Comparison of ENCODE assay signal across 10 cellular contexts in the genomic region with DNA sequence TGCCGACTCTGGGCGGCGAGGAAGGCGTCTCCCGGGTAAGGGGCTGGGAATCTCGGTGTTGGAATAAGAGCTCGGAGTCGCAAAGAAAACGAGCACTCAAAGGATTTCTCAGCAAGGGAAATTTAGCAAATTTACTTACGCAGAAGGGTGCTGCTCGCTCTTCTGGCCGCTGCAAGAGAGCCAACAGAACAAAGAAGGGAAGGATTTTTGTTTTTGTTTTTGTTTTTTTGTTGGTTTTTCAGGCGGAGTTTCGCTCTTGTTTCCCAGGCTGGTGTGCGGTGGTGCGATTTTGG. TPM values are rescaled to one million over a fixed set of nuclear protein-coding genes. Genes with fewer than 3 reads are reported as not detected.
A peak's percentile ranks its signal among the peaks of the same experiment; 100 is the strongest.
DNase-seq lines count a peak whose midpoint lies in the region; ATAC-seq, FAIRE-seq and TF ChIP-seq lines count a peak whose summit lies in the region.
"Had no signal": no experiment of that assay in that cellular context is flagged by ENCODE, and none has a peak within 500 bp of the region (broad histone marks: within the 10 kb centered on the region; RNA-seq: fewer than 3 reads in every experiment).

No MANE protein-coding gene starts in this region.

- in situ Hi-C loops in GM13976 (cut with MboI; ENCODE audit: low sequenced_read_pairs, unreplicated experiment): no loop called here

- H3K9ac ChIP-seq in astrocyte (ENCODE audit: low read length) (peak overlapping the region; percentile 92), liver (ENCODE audit: low read depth in 1 of 2, low read length in 2 of 2) (peak overlapping the region; percentile 83 to 91)

- H3K27ac Mint-ChIP-seq in activated CD8-positive, alpha-beta memory T cell treated with anti-CD3 and anti-CD28 coated beads, Interleukin-2, amount 10 ng/mL, durations not matched to agents 7 days and 5 days: peak overlapping the region; percentile 86
- H3K27ac Mint-ChIP-seq in astrocyte (ENCODE audit: unreplicated experiment): peak overlapping the region; percentile 99

- H4K20me1 ChIP-seq in astrocyte (ENCODE audit: insufficient read depth, low read length): peaks cover 42% of the 10 kb centered on the region

- peaks cover 13% of the 10 kb centered on the region for H3K36me3 Mint-ChIP-seq in activated CD8-positive, alpha-beta memory T cell treated with anti-CD3 and anti-CD28 coated beads, Interleukin-2, amount 10 ng/mL, durations not matched to agents 7 days and 5 days
- peaks cover 13% of the 10 kb centered on the region for H3K36me3 Mint-ChIP-seq in astrocyte (ENCODE audit: low read depth, unreplicated experiment)

- no peak for TF ChIP-seq RAD21 in liver (IDR thresholded peaks at IDR 0.05)

- H3K27me3 Mint-ChIP-seq in activated CD8-positive, alpha-beta memory T cell treated with anti-CD3 and anti-CD28 coated beads, Interleukin-2, amount 10 ng/mL, durations not matched to agents 7 days and 5 days: no peaks in the 10 kb centered on the region
- peaks cover 4% of the 10 kb centered on the region for H3K27me3 Mint-ChIP-seq in astrocyte (ENCODE audit: low read depth, unreplicated experiment)

- H3K4me3 ChIP-seq in astrocyte (ENCODE audit: insufficient read depth, low read depth, low read length) (peak overlapping the region; percentile 87), liver (ENCODE audit: low read depth in 1 of 3, low read length in 3 of 3) (peak overlapping the region; percentile 78 to 99 (median 98)), thyroid gland (replicated peaks in 1 of 3) (peak overlapping the region; percentile 80 to 98 (median 83))

- peaks cover 38% of the 10 kb centered on the region for H3K4me1 Mint-ChIP-seq in activated CD8-positive, alpha-beta memory T cell treated with anti-CD3 and anti-CD28 coated beads, Interleukin-2, amount 10 ng/mL, durations not matched to agents 7 days and 5 days
- H3K4me1 Mint-ChIP-seq in astrocyte (ENCODE audit: low read depth, unreplicated experiment): peaks cover 12% of the 10 kb centered on the region

- peak overlapping the region; percentile 94 for H2AFZ ChIP-seq in astrocyte (ENCODE audit: low read depth, low read length)

- no peaks in the 10 kb centered on the region for H3K9me3 Mint-ChIP-seq in activated CD8-positive, alpha-beta memory T cell treated with anti-CD3 and anti-CD28 coated beads, Interleukin-2, amount 10 ng/mL, durations not matched to agents 7 days and 5 days (ENCODE audit: low read depth)
- H3K9me3 Mint-ChIP-seq in astrocyte (ENCODE audit: unreplicated experiment): peaks cover 2% of the 10 kb centered on the region

- no peak for TF ChIP-seq CTCF in astrocyte (IDR thresholded peaks at IDR 0.05; ENCODE audit: insufficient read depth, low read depth, low read length)
- TF ChIP-seq CTCF in liver (IDR thresholded peaks at IDR 0.05; ENCODE audit: low read depth, low read length, missing input control): no peak
- TF ChIP-seq CTCF in thyroid gland (IDR thresholded peaks at IDR 0.05): no peak
- TF ChIP-seq CTCF in GM13976 (IDR thresholded peaks at IDR 0.05; ENCODE audit: borderline replicate concordance, control extremely low read depth, extremely low read depth, insufficient read depth, missing control alignments): no peak

- FAIRE-seq in astrocyte (lab: Jason Lieb, UNC): no peak

- WGBS in liver: 2% methylated on average over 16 of the region's 16 CpGs
- WGBS in thyroid gland, 2 donors: 1 to 2% methylated on average over 16 of the region's 16 CpGs

- no peaks in the 10 kb centered on the region for H3K27me3 ChIP-seq in astrocyte (ENCODE audit: insufficient read depth, low read length)
- H3K27me3 ChIP-seq in liver (ENCODE audit: control insufficient read depth in 4 of 4, insufficient read depth in 4 of 4, low read length in 3 of 4): no peaks in the 10 kb centered on the region
- no peaks in the 10 kb centered on the region for H3K27me3 ChIP-seq in thyroid gland

- intact Hi-C loops in thyroid gland (cut with DNase I): loop anchor here (10.0 kb wide), 1 partner anchor 324 kb away; a partner anchor contains a TSS

- peaks cover 64% of the 10 kb centered on the region for H3K79me2 ChIP-seq in astrocyte (ENCODE audit: insufficient read depth, low read length)

- H3K4me3 Mint-ChIP-seq in activated CD8-positive, alpha-beta memory T cell treated with anti-CD3 and anti-CD28 coated beads, Interleukin-2, amount 10 ng/mL, durations not matched to agents 7 days and 5 days: peak overlapping the region; percentile 90
- peak overlapping the region; percentile 97 for H3K4me3 Mint-ChIP-seq in astrocyte (ENCODE audit: unreplicated experiment)

- H3K9me3 ChIP-seq in astrocyte (ENCODE audit: insufficient read depth, low read depth, low read length): no peaks in the 10 kb centered on the region
- no peaks in the 10 kb centered on the region for H3K9me3 ChIP-seq in liver (ENCODE audit: control insufficient read depth in 4 of 4, low read length in 3 of 4)
- H3K9me3 ChIP-seq in thyroid gland: no peaks in the 10 kb centered on the region

- DNase-seq in activated CD8-positive, alpha-beta memory T cell treated with anti-CD3 and anti-CD28 coated beads, Interleukin-2, amount 10 ng/mL, durations not matched to agents 7 days and 5 days: no peak
- no peak for DNase-seq in activated CD8-positive, alpha-beta memory T cell treated with anti-CD3 and anti-CD28 coated beads for 24 hours
- DNase-seq in astrocyte (ENCODE audit: low read depth): no peak
- DNase-seq in thyroid gland: no peak
- no peak for DNase-seq in occipital lobe (lab: John Stamatoyannopoulos, UW)
- DNase-seq in GM13976 (ENCODE audit: low spot score): no peak

- peak overlapping the region; percentile 84 for H3K4me2 ChIP-seq in astrocyte (ENCODE audit: low read length)

- H3K27ac ChIP-seq in astrocyte (ENCODE audit: low read depth, low read length) (peak overlapping the region; percentile 91), liver (ENCODE audit: low read depth in 1 of 2, low read length in 2 of 2) (peak overlapping the region; percentile 91 to 92), thyroid gland (peak overlapping the region; percentile 55 to 84 (median 73))

- CTCF ChIA-PET in activated CD8-positive, alpha-beta memory T cell treated with anti-CD3 and anti-CD28 coated beads, Interleukin-2, amount 10 ng/mL, durations not matched to agents 7 days and 5 days (lab: Charles Lee): interaction anchor here (1.2 to 6.2 kb wide), 17 partner anchors 8 to 317 kb away, joined by 3 to 81 read pairs (median 4); a partner anchor contains a TSS

- H3K4me1 ChIP-seq in astrocyte (ENCODE audit: insufficient read depth, low read length) (peaks cover 6% of the 10 kb centered on the region), liver (ENCODE audit: control insufficient read depth in 4 of 4, insufficient read depth in 4 of 4, low read length in 3 of 4) (peaks cover 0 to 29% (median 23%) of the 10 kb centered on the region in 4 donors), thyroid gland (peaks cover 20 to 26% of the 10 kb centered on the region in 2 donors)

- TF ChIP-seq POLR2A in thyroid gland (IDR thresholded peaks at IDR 0.05): no peak

- no peak for ATAC-seq in activated CD8-positive, alpha-beta memory T cell treated with anti-CD3 and anti-CD28 coated beads, Interleukin-2, amount 10 ng/mL, durations not matched to agents 7 days and 5 days
- ATAC-seq in GM19035 (IDR thresholded peaks at IDR 0.05; ENCODE audit: unreplicated experiment): no peak

- no peaks in the 10 kb centered on the region for H3K36me3 ChIP-seq in astrocyte (ENCODE audit: insufficient read depth, low read length)
- H3K36me3 ChIP-seq in liver (ENCODE audit: control insufficient read depth in 4 of 4, insufficient read depth in 3 of 4, low read depth in 1 of 4, low read length in 3 of 4): peaks cover 0 to 2% (median 0%) of the 10 kb centered on the region in 4 donors
- H3K36me3 ChIP-seq in thyroid gland: no peaks in the 10 kb centered on the region

TF ChIP-seq in liver, 16 proteins besides CTCF, POLR2A, EP300 and RAD21:
- TF ChIP-seq, protein P1, sequence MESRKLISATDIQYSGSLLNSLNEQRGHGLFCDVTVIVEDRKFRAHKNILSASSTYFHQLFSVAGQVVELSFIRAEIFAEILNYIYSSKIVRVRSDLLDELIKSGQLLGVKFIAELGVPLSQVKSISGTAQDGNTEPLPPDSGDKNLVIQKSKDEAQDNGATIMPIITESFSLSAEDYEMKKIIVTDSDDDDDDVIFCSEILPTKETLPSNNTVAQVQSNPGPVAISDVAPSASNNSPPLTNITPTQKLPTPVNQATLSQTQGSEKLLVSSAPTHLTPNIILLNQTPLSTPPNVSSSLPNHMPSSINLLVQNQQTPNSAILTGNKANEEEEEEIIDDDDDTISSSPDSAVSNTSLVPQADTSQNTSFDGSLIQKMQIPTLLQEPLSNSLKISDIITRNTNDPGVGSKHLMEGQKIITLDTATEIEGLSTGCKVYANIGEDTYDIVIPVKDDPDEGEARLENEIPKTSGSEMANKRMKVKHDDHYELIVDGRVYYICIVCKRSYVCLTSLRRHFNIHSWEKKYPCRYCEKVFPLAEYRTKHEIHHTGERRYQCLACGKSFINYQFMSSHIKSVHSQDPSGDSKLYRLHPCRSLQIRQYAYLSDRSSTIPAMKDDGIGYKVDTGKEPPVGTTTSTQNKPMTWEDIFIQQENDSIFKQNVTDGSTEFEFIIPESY (IDR thresholded peaks at IDR 0.05): no peak
- TF ChIP-seq TAF1 (conservative IDR thresholded peaks at IDR 0.05) (no peak), YY1 (IDR thresholded peaks at IDR 0.05) (peak; percentile 21), GABPA (IDR thresholded peaks at IDR 0.05 in 1 of 2, conservative IDR thresholded peaks at IDR 0.05 in 1 of 2) (no peak)
- TF ChIP-seq, protein P2, sequence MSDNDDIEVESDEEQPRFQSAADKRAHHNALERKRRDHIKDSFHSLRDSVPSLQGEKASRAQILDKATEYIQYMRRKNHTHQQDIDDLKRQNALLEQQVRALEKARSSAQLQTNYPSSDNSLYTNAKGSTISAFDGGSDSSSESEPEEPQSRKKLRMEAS (IDR thresholded peaks at IDR 0.05): no peak
TF ChIP-seq in liver: peak in this region for 1.

RNA-seq across cellular contexts. Expression of a gene that starts 0.3 kb away (rescaled TPM):
- total RNA-seq in activated CD8-positive, alpha-beta memory T cell treated with anti-CD3 and anti-CD28 coated beads, Interleukin-2, amount 10 ng/mL, durations not matched to agents 7 days and 5 days: 10 to 100 TPM; 83.8 to 89.0 TPM
- 46.4 and 49.9 TPM in 2 replicates for total RNA-seq in astrocyte
- total RNA-seq in liver: 10 to 100 TPM; 20.9 to 26.2 TPM
- polyA plus RNA-seq in liver: 10 to 100 TPM; 13.2 to 15.5 TPM
- 10 to 100 TPM; 49.3 to 69.0 (median 56.8) TPM for total RNA-seq in thyroid gland
- total RNA-seq in occipital lobe: 29.2 TPM

RNA-seq across cellular contexts. Expression of a gene that starts 30.7 kb away (rescaled TPM):
- 1 to 10 TPM; 1.7 to 1.9 TPM for total RNA-seq in activated CD8-positive, alpha-beta memory T cell treated with anti-CD3 and anti-CD28 coated beads, Interleukin-2, amount 10 ng/mL, durations not matched to agents 7 days and 5 days
- total RNA-seq in astrocyte (2.3 and 3.4 TPM in 2 replicates), liver (under 1 TPM; 0.09 to 0.25 TPM), thyroid gland (under 1 TPM in 3 of 4 donors, not detected in 1; 0.27 to 0.46 (median 0.33) TPM), occipital lobe (not detected)
- polyA plus RNA-seq in liver: under 1 TPM in 1 of 2 donors, not detected in 1; 0.08 TPM

RNA-seq across cellular contexts. Expression of a gene that starts 52.6 kb away (rescaled TPM):
- not detected for total RNA-seq in activated CD8-positive, alpha-beta memory T cell treated with anti-CD3 and anti-CD28 coated beads, Interleukin-2, amount 10 ng/mL, durations not matched to agents 7 days and 5 days
- not detected in 2 replicates for total RNA-seq in astrocyte
- 10 to 100 TPM in 1 of 2 donors, not detected in 1; 53.6 TPM for total RNA-seq in liver
- under 1 TPM in 1 of 2 donors, not detected in 1; 0.05 TPM for polyA plus RNA-seq in liver
- total RNA-seq in thyroid gland: under 1 TPM in 1 of 4 donors, not detected in 3; 0.11 TPM
- not detected for total RNA-seq in occipital lobe
- total RNA-seq: dermis microvascular lymphatic vessel endothelial cell, subcutaneous adipose tissue had no signal
